ENCODE assay signal across 9 cellular contexts in genomic region chr1:31295874-31296485, GRCh38. TPM values are rescaled to one million over a fixed set of nuclear protein-coding genes. Genes with fewer than 3 reads are reported as not detected.
DNase-seq lines count a peak whose midpoint lies in the region; ATAC-seq and TF ChIP-seq lines count a peak whose summit lies in the region.
"Had no signal": no experiment of that assay in that cellular context is flagged by ENCODE, and none has a peak within 500 bp of the region (broad histone marks: within the 10 kb centered on the region; RNA-seq: fewer than 3 reads in every experiment).

No MANE protein-coding gene starts in this region.

- CTCF ChIA-PET in AG04449 (lab: Yijun Ruan, JAX), result interaction anchor here (1.0 to 1.5 kb wide), 5 partner anchors 12 to 514 kb away, joined by 3 to 8 read pairs (median 3); no protein-coding TSS in a partner anchor

- WGBS in HUES64, result 13% methylated on average over 16 of the region's 17 CpGs

- intact Hi-C loops in mucosa of descending colon (cut with DNase I, micrococcal nuclease), result no loop called here

- H3K9ac ChIP-seq in HUES64 (ENCODE audit: low read depth, low read length), result peak overlapping the region; percentile 97

- no peaks in the 10 kb centered on the region for H3K27me3 ChIP-seq in HUES64 (ENCODE audit: insufficient read depth, low read length)

- H3K9me3 ChIP-seq in HUES64 (ENCODE audit: insufficient read depth, low read depth, low read length) (no peaks in the 10 kb centered on the region), mucosa of descending colon (no peaks in the 10 kb centered on the region)

- H3K4me3 ChIP-seq in AG04449 (ENCODE audit: low read depth, low read length) (peak overlapping the region; percentile 99), HUES64 (ENCODE audit: low read length) (peak overlapping the region; percentile 87), mucosa of descending colon (peak overlapping the region; percentile 92)

- peak; percentile 3 for ATAC-seq in mucosa of descending colon

- POLR2A ChIA-PET in AG04449 (lab: Yijun Ruan, JAX), result interaction anchor here (0.6 to 1.4 kb wide), 4 partner anchors 11 to 181 kb away, joined by 3 to 11 read pairs (median 4); no protein-coding TSS in a partner anchor

- DNase-seq in AG04449 (ENCODE audit: low read depth, low spot score) (no peak), mucosa of descending colon (no peak), anterior cingulate cortex (lab: John Stamatoyannopoulos, UW) (no peak), SW480 (ENCODE audit: low spot score) (no peak), midbrain (lab: John Stamatoyannopoulos, UW) (no peak)
- DNase-seq in stimulated activated CD4-positive, alpha-beta T cell treated with anti-CD3 and anti-CD28 coated beads, Interleukin-15, amount 100 ng/mL, for 24 hours, result no peak

- H3K36me3 ChIP-seq in HUES64 (ENCODE audit: insufficient read depth, low read length) (peaks cover 36% of the 10 kb centered on the region), mucosa of descending colon (ENCODE audit: low read depth) (no peaks in the 10 kb centered on the region)

- H3K27ac ChIP-seq in HUES64 (ENCODE audit: low read depth, low read length), result peak overlapping the region; percentile 85
- H3K27ac ChIP-seq in cingulate gyrus (ENCODE audit: low read depth, low read length), result peak overlapping the region; percentile 5

- H3K4me1 ChIP-seq in HUES64 (ENCODE audit: insufficient read depth, low read length) (no peaks in the 10 kb centered on the region), mucosa of descending colon (ENCODE audit: low read depth) (peaks cover 17% of the 10 kb centered on the region)

- no peak for TF ChIP-seq CTCF in AG04449 (IDR thresholded peaks at IDR 0.05; ENCODE audit: insufficient read depth, low read length, missing control alignments)
- TF ChIP-seq CTCF in mucosa of descending colon (IDR thresholded peaks at IDR 0.05), result no peak

RNA-seq across cellular contexts. Expression of gene SNRNP40, which starts 0.6 kb away (rescaled TPM):
- polyA plus RNA-seq in HUES64 (2013, experiment 1 of 2), result 91.0 TPM
- 82.2 TPM for polyA plus RNA-seq in HUES64 (2013, experiment 2 of 2)
- total RNA-seq in mucosa of descending colon, result 10 to 100 TPM; 22.9 to 33.4 (median 29.5) TPM

RNA-seq across cellular contexts. Expression of gene ZCCHC17, which starts 0.9 kb away (rescaled TPM):
- 45.0 TPM for polyA plus RNA-seq in HUES64 (2013, experiment 1 of 2)
- polyA plus RNA-seq in HUES64 (2013, experiment 2 of 2), result 47.0 TPM
- total RNA-seq in mucosa of descending colon, result 10 to 100 TPM; 16.0 to 20.5 (median 16.8) TPM

RNA-seq across cellular contexts. Expression of gene NKAIN1, which starts 56.3 kb away (rescaled TPM):
- 34.1 TPM for polyA plus RNA-seq in HUES64 (2013, experiment 1 of 2)
- polyA plus RNA-seq in HUES64 (2013, experiment 2 of 2), result 35.5 TPM
- under 1 TPM in 1 of 3 donors, not detected in 2; 0.35 TPM for total RNA-seq in mucosa of descending colon
- total RNA-seq: activated B cell treated with CpG ODN at 0.5 μM for 24 hours had no signal
